In genomic region chr22:24170189-24170588, GRCh38 we compare ENCODE assay signal across 2 cellular contexts.
A peak's percentile ranks its signal among the peaks of the same experiment; 100 is the strongest.
TF ChIP-seq lines count a peak whose summit lies in the region.

No MANE protein-coding gene starts in this region.

TF ChIP-seq in K562, 482 proteins besides CTCF, POLR2A, EP300 and RAD21:
- TF ChIP-seq RFX1 (IDR thresholded peaks at IDR 0.05) (peak; percentile 29), POLR2G (IDR thresholded peaks at IDR 0.05; ENCODE audit: low read depth, low read length) (0 out of 2 replicates have a peak, but pooled peaks have one; percentile 42)
- TF ChIP-seq, protein P1, sequence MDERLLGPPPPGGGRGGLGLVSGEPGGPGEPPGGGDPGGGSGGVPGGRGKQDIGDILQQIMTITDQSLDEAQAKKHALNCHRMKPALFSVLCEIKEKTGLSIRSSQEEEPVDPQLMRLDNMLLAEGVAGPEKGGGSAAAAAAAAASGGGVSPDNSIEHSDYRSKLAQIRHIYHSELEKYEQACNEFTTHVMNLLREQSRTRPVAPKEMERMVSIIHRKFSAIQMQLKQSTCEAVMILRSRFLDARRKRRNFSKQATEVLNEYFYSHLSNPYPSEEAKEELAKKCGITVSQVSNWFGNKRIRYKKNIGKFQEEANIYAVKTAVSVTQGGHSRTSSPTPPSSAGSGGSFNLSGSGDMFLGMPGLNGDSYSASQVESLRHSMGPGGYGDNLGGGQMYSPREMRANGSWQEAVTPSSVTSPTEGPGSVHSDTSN (CRISPR knock-in tag; IDR thresholded peaks at IDR 0.05; ENCODE audit: low read depth) = no peak
- TF ChIP-seq, protein P1 (tag; conservative IDR thresholded peaks at IDR 0.05; ENCODE audit: low read depth) = no peak

TF ChIP-seq in neural cell, 6 proteins besides CTCF, POLR2A, EP300 and RAD21:
- TF ChIP-seq, protein P2, sequence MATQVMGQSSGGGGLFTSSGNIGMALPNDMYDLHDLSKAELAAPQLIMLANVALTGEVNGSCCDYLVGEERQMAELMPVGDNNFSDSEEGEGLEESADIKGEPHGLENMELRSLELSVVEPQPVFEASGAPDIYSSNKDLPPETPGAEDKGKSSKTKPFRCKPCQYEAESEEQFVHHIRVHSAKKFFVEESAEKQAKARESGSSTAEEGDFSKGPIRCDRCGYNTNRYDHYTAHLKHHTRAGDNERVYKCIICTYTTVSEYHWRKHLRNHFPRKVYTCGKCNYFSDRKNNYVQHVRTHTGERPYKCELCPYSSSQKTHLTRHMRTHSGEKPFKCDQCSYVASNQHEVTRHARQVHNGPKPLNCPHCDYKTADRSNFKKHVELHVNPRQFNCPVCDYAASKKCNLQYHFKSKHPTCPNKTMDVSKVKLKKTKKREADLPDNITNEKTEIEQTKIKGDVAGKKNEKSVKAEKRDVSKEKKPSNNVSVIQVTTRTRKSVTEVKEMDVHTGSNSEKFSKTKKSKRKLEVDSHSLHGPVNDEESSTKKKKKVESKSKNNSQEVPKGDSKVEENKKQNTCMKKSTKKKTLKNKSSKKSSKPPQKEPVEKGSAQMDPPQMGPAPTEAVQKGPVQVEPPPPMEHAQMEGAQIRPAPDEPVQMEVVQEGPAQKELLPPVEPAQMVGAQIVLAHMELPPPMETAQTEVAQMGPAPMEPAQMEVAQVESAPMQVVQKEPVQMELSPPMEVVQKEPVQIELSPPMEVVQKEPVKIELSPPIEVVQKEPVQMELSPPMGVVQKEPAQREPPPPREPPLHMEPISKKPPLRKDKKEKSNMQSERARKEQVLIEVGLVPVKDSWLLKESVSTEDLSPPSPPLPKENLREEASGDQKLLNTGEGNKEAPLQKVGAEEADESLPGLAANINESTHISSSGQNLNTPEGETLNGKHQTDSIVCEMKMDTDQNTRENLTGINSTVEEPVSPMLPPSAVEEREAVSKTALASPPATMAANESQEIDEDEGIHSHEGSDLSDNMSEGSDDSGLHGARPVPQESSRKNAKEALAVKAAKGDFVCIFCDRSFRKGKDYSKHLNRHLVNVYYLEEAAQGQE (IDR thresholded peaks at IDR 0.05; ENCODE audit: borderline replicate concordance) = no peak
- peak; percentile 80 for TF ChIP-seq POLR2AphosphoS5 (IDR thresholded peaks at IDR 0.05)
